24 cellular contexts compared by ENCODE assay signal in genomic region chr2:233846387-233847247, GRCh38. TPM values are rescaled to one million over a fixed set of nuclear protein-coding genes. Genes with fewer than 3 reads are reported as not detected.
A peak's percentile ranks its signal among the peaks of the same experiment; 100 is the strongest.
DNase-seq lines count a peak whose midpoint lies in the region; ATAC-seq and TF ChIP-seq lines count a peak whose summit lies in the region.
"Had no signal": no experiment of that assay in that cellular context is flagged by ENCODE, and none has a peak within 500 bp of the region (broad histone marks: within the 10 kb centered on the region; RNA-seq: fewer than 3 reads in every experiment).

No MANE protein-coding gene starts in this region.

- no peak for ATAC-seq in left ventricle myocardium superior
- ATAC-seq in Right ventricle myocardium inferior: no peak
- ATAC-seq in omental fat pad (ENCODE audit: low FRiP score): no peak
- ATAC-seq: body of pancreas; effector memory CD8-positive, alpha-beta T cell; esophagus mucosa; natural killer cell treated with Interleukin-12 subunit alpha and Interleukin-12 subunit beta and Interleukin-15 and Interleukin-18, amount 100 ng/mL, for 72 hours; PC-3; sciatic nerve had no signal

- H3K4me1 ChIP-seq in stomach: no peaks in the 10 kb centered on the region
- H3K4me1 ChIP-seq: body of pancreas, parathyroid adenoma, transverse colon had no signal

- H3K4me3 ChIP-seq in stomach: no peak overlapping the region
- H3K4me3 ChIP-seq: body of pancreas, left lung, transverse colon had no signal

- intact Hi-C loops in left ventricle myocardium superior (cut with micrococcal nuclease) (no loop called here), Right ventricle myocardium inferior (cut with DNase I) (no loop called here), stomach (cut with DNase I; ENCODE audit: low total_unique reads) (no loop called here)

- CTCF ChIA-PET in RWPE1 (lab: Yijun Ruan, JAX): no interaction called here

- peaks cover 0 to 29% (median 0%) of the 10 kb centered on the region in 4 donors for H3K36me3 ChIP-seq in stomach
- H3K36me3 ChIP-seq: transverse colon had no signal

- no peak overlapping the region for H3K4me3 Mint-ChIP-seq in T-helper 2 cell treated with Interferon-gamma antibody and Interleukin-4, amounts not matched to agents 5 μg/mL and 100 μg/mL, for 36 hours
- H3K4me3 Mint-ChIP-seq: activated naive CD8-positive, alpha-beta T cell; CD4-positive, CD25-positive, alpha-beta regulatory T cell; effector memory CD8-positive, alpha-beta T cell; immature natural killer cell; natural killer cell treated with Interleukin-12 subunit alpha and Interleukin-12 subunit beta and Interleukin-15 and Interleukin-18, amount 100 ng/mL, for 72 hours had no signal

- peaks cover 34% of the 10 kb centered on the region for H3K4me1 Mint-ChIP-seq in T-helper 2 cell treated with Interferon-gamma antibody and Interleukin-4, amounts not matched to agents 5 μg/mL and 100 μg/mL, for 36 hours (ENCODE audit: low read depth)
- H3K4me1 Mint-ChIP-seq: immature natural killer cell had no signal

- no peak for TF ChIP-seq POLR2A in stomach (IDR thresholded peaks at IDR 0.05)

- TF ChIP-seq CTCF in RWPE1 (conservative IDR thresholded peaks at IDR 0.05; ENCODE audit: low read depth): no peak
- no peak for TF ChIP-seq CTCF in stomach (IDR thresholded peaks at IDR 0.05)
- TF ChIP-seq CTCF in omental fat pad (IDR thresholded peaks at IDR 0.05): no peak

- peaks cover 0 to 7% (median 0%) of the 10 kb centered on the region in 3 donors for H3K27me3 ChIP-seq in stomach
- H3K27me3 ChIP-seq: body of pancreas, left lung, transverse colon had no signal

- H3K27me3 Mint-ChIP-seq in T-helper 2 cell treated with Interferon-gamma antibody and Interleukin-4, amounts not matched to agents 5 μg/mL and 100 μg/mL, for 36 hours (ENCODE audit: low read depth): no peaks in the 10 kb centered on the region
- H3K27me3 Mint-ChIP-seq: activated naive CD8-positive, alpha-beta T cell; CD4-positive, CD25-positive, alpha-beta regulatory T cell; effector memory CD8-positive, alpha-beta T cell; natural killer cell treated with Interleukin-12 subunit alpha and Interleukin-12 subunit beta and Interleukin-15 and Interleukin-18, amount 100 ng/mL, for 72 hours had no signal

- POLR2A ChIA-PET in RWPE1 (lab: Yijun Ruan, JAX; ENCODE audit: low non-redundant PET): no interaction called here

- H3K27ac Mint-ChIP-seq in T-helper 2 cell treated with Interferon-gamma antibody and Interleukin-4, amounts not matched to agents 5 μg/mL and 100 μg/mL, for 36 hours: no peak overlapping the region
- H3K27ac Mint-ChIP-seq: activated naive CD8-positive, alpha-beta T cell; natural killer cell treated with Interleukin-12 subunit alpha and Interleukin-12 subunit beta and Interleukin-15 and Interleukin-18, amount 100 ng/mL, for 72 hours had no signal

- no peaks in the 10 kb centered on the region for H3K9me3 ChIP-seq in stomach
- H3K9me3 ChIP-seq: body of pancreas, left lung, transverse colon had no signal

- 86 to 94% (median 90%) methylated on average over 16 of the region's 16 CpGs for WGBS in stomach, 5 donors

- DNase-seq in left ventricle myocardium superior (peak; percentile 43), Right ventricle myocardium inferior (ENCODE audit: missing footprints) (no peak), RWPE1 (ENCODE audit: low spot score) (no peak), dermis microvascular lymphatic vessel endothelial cell (ENCODE audit: low read depth in 2 of 2) (peak; percentile 36 to 48), stomach (peak; percentile 24), omental fat pad (ENCODE audit: low spot score) (no peak), T-helper 9 cell (no peak)
- no peak for DNase-seq in T-helper 2 cell treated with Interferon-gamma antibody and Interleukin-4, amounts not matched to agents 5 μg/mL and 100 μg/mL, for 36 hours (ENCODE audit: low spot score)
- DNase-seq: body of pancreas; CD4-positive, CD25-positive, alpha-beta regulatory T cell; effector memory CD8-positive, alpha-beta T cell; hippocampal formation; immature natural killer cell; left lung; NCI-H2081; NCI-H446 treated with DMSO at 0.1 percent for 48 hours; PC-3; SHP77 treated with DMSO at 0.1 percent for 48 hours; transverse colon had no signal

- no peak for TF ChIP-seq EP300 in stomach (IDR thresholded peaks at IDR 0.05)

- H3K27ac ChIP-seq in RWPE1 (peak overlapping the region; percentile 10; the same call in 1 of the 2 replicates), stomach (no peak overlapping the region)
- H3K27ac ChIP-seq: body of pancreas, left lung, parathyroid adenoma, transverse colon had no signal

- peaks cover 93% of the 10 kb centered on the region for H3K36me3 Mint-ChIP-seq in T-helper 2 cell treated with Interferon-gamma antibody and Interleukin-4, amounts not matched to agents 5 μg/mL and 100 μg/mL, for 36 hours (ENCODE audit: low read depth)
- H3K36me3 Mint-ChIP-seq: CD4-positive, CD25-positive, alpha-beta regulatory T cell; immature natural killer cell had no signal

- no peaks in the 10 kb centered on the region for H3K9me3 Mint-ChIP-seq in T-helper 2 cell treated with Interferon-gamma antibody and Interleukin-4, amounts not matched to agents 5 μg/mL and 100 μg/mL, for 36 hours
- H3K9me3 Mint-ChIP-seq: effector memory CD8-positive, alpha-beta T cell; immature natural killer cell; natural killer cell treated with Interleukin-12 subunit alpha and Interleukin-12 subunit beta and Interleukin-15 and Interleukin-18, amount 100 ng/mL, for 72 hours had no signal

RNA-seq across cellular contexts. Expression of gene HJURP, which starts 7.7 kb away (rescaled TPM):
- total RNA-seq in left ventricle myocardium superior: 0.52 TPM
- 0.41 TPM for total RNA-seq in Right ventricle myocardium inferior
- total RNA-seq in dermis microvascular lymphatic vessel endothelial cell: 3.3 and 9.5 TPM in 2 replicates
- 10 to 100 TPM in 1 of 5 donors, 1 to 10 TPM in 4; 2.0 to 28.3 (median 3.3) TPM for total RNA-seq in stomach
- polyA plus RNA-seq in stomach: 1 to 10 TPM; 1.2 to 6.6 (median 2.7) TPM
- 1 to 10 TPM in 1 of 4 donors, under 1 TPM in 2, not detected in 1; 0.09 to 2.3 (median 0.13) TPM for total RNA-seq in omental fat pad

Comparison
In these comparisons a context has a peak if more than half of its experiments do, and no peak if none do; other contexts are left out.
1. DNase-seq: peak in left ventricle myocardium superior (single experiment), dermis microvascular lymphatic vessel endothelial cell (2 of 2) and stomach (single experiment); none in Right ventricle myocardium inferior (single experiment), RWPE1 (single experiment), T-helper 2 cell treated with Interferon-gamma antibody and Interleukin-4, amounts not matched to agents 5 μg/mL and 100 μg/mL, for 36 hours (single experiment), omental fat pad (single experiment) and T-helper 9 cell (single experiment).